In the genomic region with DNA sequence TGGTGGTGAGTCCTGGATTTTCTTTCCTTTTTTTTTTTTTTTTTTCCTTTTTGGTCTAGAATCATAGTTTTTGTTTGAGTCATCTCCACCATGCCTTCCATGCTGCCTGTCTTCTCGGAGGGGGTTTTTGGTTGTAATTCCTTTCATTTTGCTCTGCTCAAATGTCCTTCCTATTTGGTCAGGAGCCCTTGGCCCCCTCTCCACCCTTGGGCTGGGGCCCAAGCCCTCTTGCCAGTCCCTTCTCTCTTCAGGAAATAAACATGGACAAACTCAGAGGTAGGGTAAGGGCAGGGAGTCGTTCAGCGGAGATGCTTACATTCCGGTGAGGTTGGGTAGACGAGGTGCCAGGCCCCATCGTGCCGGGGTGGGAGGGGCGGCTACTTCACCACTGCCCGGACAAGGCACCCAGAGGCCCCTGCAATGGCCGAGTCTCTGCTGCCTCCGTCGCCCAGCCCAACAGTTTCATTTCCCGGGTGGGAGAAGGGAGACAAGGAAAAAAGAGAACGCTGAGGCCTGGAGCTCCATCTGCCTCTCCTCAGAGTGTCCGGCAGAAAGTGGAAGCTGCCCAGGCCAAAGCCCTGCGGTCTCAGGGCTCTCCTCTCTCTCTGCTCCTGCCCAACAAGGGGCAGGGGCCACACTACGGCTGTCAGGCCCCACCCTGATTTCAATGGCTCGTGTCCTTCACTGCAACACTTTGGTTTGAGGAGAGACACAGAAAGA, we compare ENCODE assay signal across 11 cellular contexts. TPM values are rescaled to one million over a fixed set of nuclear protein-coding genes. Genes with fewer than 3 reads are reported as not detected.
DNase-seq lines count a peak whose midpoint lies in the region; FAIRE-seq and TF ChIP-seq lines count a peak whose summit lies in the region.
"Had no signal": no experiment of that assay in that cellular context is flagged by ENCODE, and none has a peak within 500 bp of the region (broad histone marks: within the 10 kb centered on the region; RNA-seq: fewer than 3 reads in every experiment).

No MANE protein-coding gene starts in this region.

- H3K4me3 ChIP-seq in MG63, result peak overlapping the region; percentile 39
- no peak overlapping the region for H3K4me3 ChIP-seq in endothelial cell of umbilical vein (replicated peaks in 1 of 3; ENCODE audit: insufficient read depth in 1 of 3, low read depth in 1 of 3, low read length in 3 of 3)

- CTCF ChIA-PET in endothelial cell of umbilical vein (lab: Charles Lee), result no interaction called here

- dilution Hi-C loops in endothelial cell of umbilical vein (cut with MboI; ENCODE audit: extremely low pct_ligation_motif_present, low sequenced_read_pairs), result no loop called here

- no peak for TF ChIP-seq CTCF in endothelial cell of umbilical vein (IDR thresholded peaks at IDR 0.05; ENCODE audit: extremely low read depth in 1 of 2, insufficient read depth in 1 of 2, low read depth in 1 of 2, low read length in 2 of 2)

- H3K27ac ChIP-seq in endothelial cell of umbilical vein (ENCODE audit: insufficient read depth, low read depth, low read length), result peak overlapping the region; percentile 5
- H3K27ac ChIP-seq: KMS-11 had no signal

- H3K9me3 ChIP-seq in MG63, result no peaks in the 10 kb centered on the region
- H3K9me3 ChIP-seq in endothelial cell of umbilical vein (replicated peaks; ENCODE audit: control insufficient read depth, insufficient read depth, low read length), result no peaks in the 10 kb centered on the region

- BruUV-seq in endothelial cell of umbilical vein (replicated peaks; lab: Mats Ljungman, UMichigan), result no TSS peak

- H3K27me3 ChIP-seq in MG63, result no peaks in the 10 kb centered on the region
- no peaks in the 10 kb centered on the region for H3K27me3 ChIP-seq in endothelial cell of umbilical vein (ENCODE audit: control insufficient read depth in 2 of 2, insufficient read depth in 2 of 2, low read length in 2 of 2)

- DNase-seq in ELR (ENCODE audit: low read depth) (peak; percentile 81), MG63 (peak; percentile 77), endothelial cell of umbilical vein (ENCODE audit: low read depth, low spot score) (peak; percentile 39), renal cortical epithelial cell (ENCODE audit: low read depth) (peak; percentile 53), OCI-M1 (lab: John Stamatoyannopoulos, UW) (no peak), midbrain (lab: John Stamatoyannopoulos, UW) (no peak), NCI-H2196 (lab: John Stamatoyannopoulos, UW; ENCODE audit: unreplicated experiment) (no peak), amniotic stem cell (lab: John Stamatoyannopoulos, UW) (no peak)
- DNase-seq: nucleus accumbens, RPMI8226 had no signal

- H2AFZ ChIP-seq in endothelial cell of umbilical vein (ENCODE audit: low read depth, low read length), result peak overlapping the region; percentile 61

- POLR2A ChIA-PET in endothelial cell of umbilical vein (lab: Charles Lee), result no interaction called here

- no peaks in the 10 kb centered on the region for H3K9me1 ChIP-seq in endothelial cell of umbilical vein (replicated peaks; ENCODE audit: control insufficient read depth, extremely low read depth, insufficient read depth, low read length)

- no peak for TF ChIP-seq POLR2A in endothelial cell of umbilical vein (IDR thresholded peaks at IDR 0.05; ENCODE audit: low read depth, low read length)

- no peak for FAIRE-seq in endothelial cell of umbilical vein (lab: Jason Lieb, UNC)

- no peaks in the 10 kb centered on the region for H4K20me1 ChIP-seq in endothelial cell of umbilical vein (replicated peaks; ENCODE audit: control insufficient read depth, extremely low read depth, insufficient read depth, low read length)

- no peaks in the 10 kb centered on the region for H3K79me2 ChIP-seq in endothelial cell of umbilical vein (ENCODE audit: control insufficient read depth, insufficient read depth, low read length)

- H3K36me3 ChIP-seq in MG63 (peaks cover 7% of the 10 kb centered on the region), endothelial cell of umbilical vein (ENCODE audit: control insufficient read depth in 2 of 2, extremely low read depth in 1 of 2, insufficient read depth in 2 of 2, low read length in 2 of 2) (no peaks in the 10 kb centered on the region)

- H3K4me2 ChIP-seq in endothelial cell of umbilical vein (ENCODE audit: insufficient read depth, low read length), result no peak overlapping the region
- H3K4me2 ChIP-seq: KMS-11 had no signal

- peaks cover 24% of the 10 kb centered on the region for H3K4me1 ChIP-seq in endothelial cell of umbilical vein (ENCODE audit: control insufficient read depth, extremely low read depth, insufficient read depth, low read length)

- H3K9ac ChIP-seq in endothelial cell of umbilical vein (replicated peaks; ENCODE audit: extremely low read depth, insufficient read depth, low read length), result no peak overlapping the region
- H3K9ac ChIP-seq: KMS-11 had no signal

- intact Hi-C loops in endothelial cell of umbilical vein (cut with micrococcal nuclease), result no loop called here

TF ChIP-seq in endothelial cell of umbilical vein, 7 proteins besides CTCF, POLR2A, EP300 and RAD21:
- TF ChIP-seq EZH2 (IDR thresholded peaks at IDR 0.05; ENCODE audit: borderline replicate concordance, low read depth, low read length, severe bottlenecking) (no peak), FOS (IDR thresholded peaks at IDR 0.05; ENCODE audit: borderline replicate concordance, insufficient read depth, low read length) (peak; percentile 24)

RNA-seq across cellular contexts. Expression of gene ZNF574, which starts 12.7 kb away (rescaled TPM):
- 18.8 and 20.4 TPM in 2 replicates for total RNA-seq in MG63 (2014; rRNA removed; shearing (Covaris generic); ENCODE audit: low replicate concordance)
- total RNA-seq in endothelial cell of umbilical vein, result 14.0 and 15.3 TPM in 2 replicates
- polyA plus RNA-seq in endothelial cell of umbilical vein, result 13.6 and 20.3 TPM in 2 replicates
- polyA plus RNA-seq in endothelial cell of umbilical vein (2011; cell fraction: cytosol; rRNA removed), result 6.8 and 7.7 TPM in 2 replicates
- 7.2 and 7.8 TPM in 2 replicates for polyA plus RNA-seq in endothelial cell of umbilical vein (2011; cell fraction: nucleus; rRNA removed)
- 6.9 and 9.4 TPM in 2 replicates for polyA plus RNA-seq in endothelial cell of umbilical vein (2012)
- 19.3 and 21.3 TPM in 2 replicates for polyA minus RNA-seq in endothelial cell of umbilical vein
- polyA minus RNA-seq in endothelial cell of umbilical vein (2011; cell fraction: cytosol; rRNA and poly(A)+ RNA removed), result 15.4 TPM
- polyA minus RNA-seq in endothelial cell of umbilical vein (2011; cell fraction: nucleus; rRNA and poly(A)+ RNA removed), result 9.0 and 10.7 TPM in 2 replicates
- total RNA-seq in renal cortical epithelial cell, result 9.6 and 20.5 TPM in 2 replicates

RNA-seq across cellular contexts. Expression of gene GRIK5, which starts 18.6 kb away (rescaled TPM):
- total RNA-seq in MG63 (2014; rRNA removed; shearing (Covaris generic); ENCODE audit: low replicate concordance), result not detected in 2 replicates
- 0.53 and 2.2 TPM in 2 replicates for total RNA-seq in endothelial cell of umbilical vein
- polyA plus RNA-seq in endothelial cell of umbilical vein, result 0.80 and 1.0 TPM in 2 replicates
- polyA plus RNA-seq in endothelial cell of umbilical vein (2011; cell fraction: cytosol; rRNA removed), result 0.72 and 0.97 TPM in 2 replicates
- 1.8 and 2.9 TPM in 2 replicates for polyA plus RNA-seq in endothelial cell of umbilical vein (2011; cell fraction: nucleus; rRNA removed)
- 0.23 and 0.25 TPM in 2 replicates for polyA plus RNA-seq in endothelial cell of umbilical vein (2012)
- polyA minus RNA-seq in endothelial cell of umbilical vein, result 0.49 and 1.3 TPM in 2 replicates
- polyA minus RNA-seq in endothelial cell of umbilical vein (2011; cell fraction: cytosol; rRNA and poly(A)+ RNA removed), result not detected
- 0.63 and 1.1 TPM in 2 replicates for polyA minus RNA-seq in endothelial cell of umbilical vein (2011; cell fraction: nucleus; rRNA and poly(A)+ RNA removed)
- 1.2 and 27.0 TPM in 2 replicates for total RNA-seq in renal cortical epithelial cell

RNA-seq across cellular contexts. Expression of gene POU2F2, which starts 43.6 kb away (rescaled TPM):
- not detected in 2 replicates for total RNA-seq in MG63 (2014; rRNA removed; shearing (Covaris generic); ENCODE audit: low replicate concordance)
- total RNA-seq in endothelial cell of umbilical vein, result 3.2 and 4.0 TPM in 2 replicates
- 3.7 and 4.1 TPM in 2 replicates for polyA plus RNA-seq in endothelial cell of umbilical vein
- 1.2 and 1.7 TPM in 2 replicates for polyA plus RNA-seq in endothelial cell of umbilical vein (2011; cell fraction: cytosol; rRNA removed)
- 3.4 and 3.7 TPM in 2 replicates for polyA plus RNA-seq in endothelial cell of umbilical vein (2011; cell fraction: nucleus; rRNA removed)
- 2.0 and 2.8 TPM in 2 replicates for polyA plus RNA-seq in endothelial cell of umbilical vein (2012)
- 1.2 and 2.5 TPM in 2 replicates for polyA minus RNA-seq in endothelial cell of umbilical vein
- not detected for polyA minus RNA-seq in endothelial cell of umbilical vein (2011; cell fraction: cytosol; rRNA and poly(A)+ RNA removed)
- 0.87 and 4.2 TPM in 2 replicates for polyA minus RNA-seq in endothelial cell of umbilical vein (2011; cell fraction: nucleus; rRNA and poly(A)+ RNA removed)
- 0.25 TPM in 1 of 2 replicates, not detected in the other for total RNA-seq in renal cortical epithelial cell

Comparison
In these comparisons a context has a peak if more than half of its experiments do, and no peak if none do; other contexts are left out.
1. DNase-seq: peak in ELR (single experiment), MG63 (single experiment), endothelial cell of umbilical vein (single experiment) and renal cortical epithelial cell (single experiment); none in OCI-M1 (single experiment), midbrain (single experiment), NCI-H2196 (single experiment) and amniotic stem cell (single experiment).